12 cellular contexts compared by ENCODE assay signal in the genomic region with DNA sequence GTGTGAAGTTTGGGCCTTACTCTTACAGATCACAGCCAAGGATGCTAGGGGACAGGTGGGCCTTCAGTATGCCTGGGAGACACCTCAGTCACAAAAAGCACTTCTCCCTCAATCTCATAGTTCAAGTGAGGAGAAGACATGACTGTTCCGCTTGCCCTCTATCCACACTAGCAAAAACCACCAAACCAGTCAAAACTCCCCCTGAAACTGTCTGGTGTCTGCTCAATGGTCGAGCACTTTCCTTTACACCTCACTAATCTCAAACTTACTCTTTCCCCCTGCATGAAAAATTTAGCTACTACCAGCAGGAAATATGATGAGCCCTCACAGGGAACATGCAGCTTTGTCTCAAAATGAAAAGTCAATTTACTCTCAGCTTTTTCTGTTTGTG.
DNase-seq lines count a peak whose midpoint lies in the region; ATAC-seq lines count a peak whose summit lies in the region.
"Had no signal": no experiment of that assay in that cellular context is flagged by ENCODE, and none has a peak within 500 bp of the region (broad histone marks: within the 10 kb centered on the region; RNA-seq: fewer than 3 reads in every experiment).

No MANE protein-coding gene starts in this region.

- peaks cover 14 to 24% of the 10 kb centered on the region in 2 donors for H3K4me1 Mint-ChIP-seq in effector memory CD8-positive, alpha-beta T cell (ENCODE audit: low read depth in 2 of 2)

- ATAC-seq in GM18519 (IDR thresholded peaks at IDR 0.05; ENCODE audit: low FRiP score, unreplicated experiment) (peak; percentile 76), GM21381 (IDR thresholded peaks at IDR 0.05; ENCODE audit: unreplicated experiment) (peak; percentile 87), HG03280 (IDR thresholded peaks at IDR 0.05; ENCODE audit: unreplicated experiment) (peak; percentile 47)
- ATAC-seq in effector memory CD8-positive, alpha-beta T cell (replicated peaks): peak; percentile 50
- ATAC-seq: left lung, psoas muscle had no signal

- no peaks in the 10 kb centered on the region for H3K9me3 Mint-ChIP-seq in effector memory CD8-positive, alpha-beta T cell

- H3K4me3 Mint-ChIP-seq in effector memory CD8-positive, alpha-beta T cell: peak overlapping the region in 1 of 2 donors; percentile 19

- peak overlapping the region; percentile 5 to 95 for H3K27ac Mint-ChIP-seq in effector memory CD8-positive, alpha-beta T cell

- H3K27me3 Mint-ChIP-seq in effector memory CD8-positive, alpha-beta T cell: no peaks in the 10 kb centered on the region

- DNase-seq in effector memory CD8-positive, alpha-beta T cell: no peak
- DNase-seq in NCI-H128 (lab: John Stamatoyannopoulos, UW; ENCODE audit: unreplicated experiment) (no peak), head of caudate nucleus (no peak), SHP77 (lab: John Stamatoyannopoulos, UW) (no peak)
- DNase-seq: central memory CD4-positive, alpha-beta T cell; foreskin melanocyte; left lung; psoas muscle; Right ventricle myocardium superior had no signal

- H3K36me3 Mint-ChIP-seq in effector memory CD8-positive, alpha-beta T cell (ENCODE audit: insufficient read depth): peaks cover 2% of the 10 kb centered on the region

- intact Hi-C loops in head of caudate nucleus (cut with DNase I): no loop called here
